In genomic region chr16:88392616-88393015, GRCh38 we compare ENCODE assay signal across 15 cellular contexts.
"Had no signal": no experiment of that assay in that cellular context is flagged by ENCODE, and none has a peak within 500 bp of the region (broad histone marks: within the 10 kb centered on the region; RNA-seq: fewer than 3 reads in every experiment).

No MANE protein-coding gene starts in this region.

- H3K36me3 ChIP-seq: esophagus squamous epithelium had no signal

- H3K9me3 ChIP-seq: esophagus squamous epithelium had no signal

- H3K27ac ChIP-seq: epithelial cell of prostate, esophagus squamous epithelium had no signal

- DNase-seq: activated B cell treated with CpG ODN at 0.5 μM for 24 hours; activated CD4-positive, alpha-beta T cell treated with anti-CD3 and anti-CD28 coated beads, Interleukin-2, amount 50 U/mL, for 1 hour; activated CD8-positive, alpha-beta T cell treated with anti-CD3 and anti-CD28 coated beads for 36 hours; activated gamma-delta T cell treated with Interleukin-2 at 50 U/mL for 16 hours; activated naive CD4-positive, alpha-beta T cell treated with anti-CD3 and anti-CD28 coated beads, Interleukin-2, amount 50 U/mL, for 16 hours; activated T-cell treated with anti-CD3 and anti-CD28 coated beads, Interleukin-2, amount 50 U/mL, for 4 hours; effector CD8-positive, alpha-beta T cell; esophagus squamous epithelium; naive thymus-derived CD4-positive, alpha-beta T cell; stimulated activated CD4-positive, alpha-beta T cell treated with anti-CD3 and anti-CD28 coated beads, Interleukin-15, amount 100 ng/mL, for 24 hours; stimulated activated naive CD4-positive, alpha-beta T cell treated with Interleukin-2 at 50 U/mL for 16 hours; T-helper 1 cell; trophoblast cell had no signal

- H3K4me3 ChIP-seq: esophagus squamous epithelium had no signal

- ATAC-seq: activated CD8-positive, alpha-beta T cell treated with anti-CD3 and anti-CD28 coated beads for 36 hours; activated T-cell treated with anti-CD3 and anti-CD28 coated beads, Interleukin-2, amount 50 U/mL, for 4 hours; activated T-helper 17 cell treated with anti-CD3 and anti-CD28 coated beads, Interleukin-2, amount 50 U/mL, for 72 hours; naive thymus-derived CD4-positive, alpha-beta T cell had no signal
